15 cellular contexts compared by ENCODE assay signal in genomic region chr5:158634713-158635112, GRCh38.
A peak's percentile ranks its signal among the peaks of the same experiment; 100 is the strongest.
DNase-seq lines count a peak whose midpoint lies in the region; ATAC-seq and TF ChIP-seq lines count a peak whose summit lies in the region.
"Had no signal": no experiment of that assay in that cellular context is flagged by ENCODE, and none has a peak within 500 bp of the region (broad histone marks: within the 10 kb centered on the region; RNA-seq: fewer than 3 reads in every experiment).

No MANE protein-coding gene starts in this region.

- in situ Hi-C loops in gastrocnemius medialis (cut with MboI; ENCODE audit: low sequenced_read_pairs in 4 of 4) = no loop called here

- H3K36me3 Mint-ChIP-seq in nephron progenitor cell (ENCODE audit: low read depth) = no peaks in the 10 kb centered on the region

- H3K27ac Mint-ChIP-seq in nephron progenitor cell = no peak overlapping the region
- H3K27ac Mint-ChIP-seq: H9, IgD-negative memory B cell had no signal

- H3K4me3 Mint-ChIP-seq in nephron progenitor cell = no peak overlapping the region
- H3K4me3 Mint-ChIP-seq: H9, IgD-negative memory B cell had no signal

- H3K4me3 ChIP-seq in gastrocnemius medialis (no peak overlapping the region), prostate gland (no peak overlapping the region), tibial artery (no peak overlapping the region)
- H3K4me3 ChIP-seq: BLaER1 treated with 17β-estradiol and CSF1 and Interleukin-3, amounts not matched to agents 10 nM and 100 nM had no signal

- H3K9me3 ChIP-seq in gastrocnemius medialis (no peaks in the 10 kb centered on the region), prostate gland (no peaks in the 10 kb centered on the region), tibial artery (no peaks in the 10 kb centered on the region)

- 48% methylated on average over 2 of the region's 2 CpGs for WGBS in prostate gland

- DNase-seq in AG20443 (ENCODE audit: low spot score) (peak; percentile 73), HS-5 (ENCODE audit: low read depth) (peak; percentile 23), fibroblast of peridontal ligament (ENCODE audit: extremely low read depth) (peak; percentile 89), gastrocnemius medialis (peak; percentile 4 to 13), prostate gland (ENCODE audit: low spot score) (no peak), nephron progenitor cell (no peak), tibial artery (no peak)
- DNase-seq: H9, MV-4-11, NCI-H1417 treated with DMSO at 0.1 percent for 48 hours, NCI-H2029 treated with DMSO at 0.1 percent for 48 hours, NCI-H524 had no signal

- H3K4me1 Mint-ChIP-seq in nephron progenitor cell = peaks cover 38% of the 10 kb centered on the region

- intact Hi-C loops in gastrocnemius medialis (cut with DNase I; ENCODE audit: low total_unique reads) = no loop called here
- intact Hi-C loops in prostate gland (cut with DNase I) = no loop called here
- intact Hi-C loops in tibial artery (cut with DNase I; ENCODE audit: low total_unique reads) = no loop called here

- no peaks in the 10 kb centered on the region for H3K36me3 ChIP-seq in gastrocnemius medialis
- H3K36me3 ChIP-seq in prostate gland = no peaks in the 10 kb centered on the region
- H3K36me3 ChIP-seq in tibial artery = no peaks in the 10 kb centered on the region
- H3K36me3 ChIP-seq: BLaER1 treated with 17β-estradiol and CSF1 and Interleukin-3, amounts not matched to agents 10 nM and 100 nM had no signal

- no peak for TF ChIP-seq POLR2A in gastrocnemius medialis (IDR thresholded peaks at IDR 0.05)
- TF ChIP-seq POLR2A in prostate gland (IDR thresholded peaks at IDR 0.05) = no peak

- H3K4me1 ChIP-seq in gastrocnemius medialis (peaks cover 0 to 4% of the 10 kb centered on the region in 2 donors), prostate gland (replicated peaks) (no peaks in the 10 kb centered on the region), tibial artery (no peaks in the 10 kb centered on the region)

- H3K27ac ChIP-seq in gastrocnemius medialis (no peak overlapping the region), prostate gland (no peak overlapping the region), tibial artery (no peak overlapping the region)
- H3K27ac ChIP-seq: BLaER1 treated with 17β-estradiol and CSF1 and Interleukin-3, amounts not matched to agents 10 nM and 100 nM; RWPE1 had no signal

- no peak for TF ChIP-seq CTCF in gastrocnemius medialis (IDR thresholded peaks at IDR 0.05 in 4 of 5, conservative IDR thresholded peaks at IDR 0.05 in 1 of 5)
- TF ChIP-seq CTCF in prostate gland (IDR thresholded peaks at IDR 0.05) = no peak
- no peak for TF ChIP-seq CTCF in nephron progenitor cell (IDR thresholded peaks at IDR 0.05)
- TF ChIP-seq CTCF in tibial artery (IDR thresholded peaks at IDR 0.05) = no peak

- peak in 1 of 2 donors; percentile 54 for ATAC-seq in gastrocnemius medialis

- H3K27me3 ChIP-seq in gastrocnemius medialis (no peaks in the 10 kb centered on the region), prostate gland (replicated peaks; ENCODE audit: insufficient read depth) (no peaks in the 10 kb centered on the region), tibial artery (no peaks in the 10 kb centered on the region)
- H3K27me3 ChIP-seq: BLaER1 treated with 17β-estradiol and CSF1 and Interleukin-3, amounts not matched to agents 10 nM and 100 nM had no signal

- no peaks in the 10 kb centered on the region for H3K9me3 Mint-ChIP-seq in nephron progenitor cell
- H3K9me3 Mint-ChIP-seq: H9 had no signal

- peaks cover 4% of the 10 kb centered on the region for H3K27me3 Mint-ChIP-seq in nephron progenitor cell (ENCODE audit: low read depth, poor library complexity)

Comparison
In these comparisons a context has a peak if more than half of its experiments do, and no peak if none do; other contexts are left out.
1. DNase-seq: peak in AG20443 (single experiment), HS-5 (single experiment), fibroblast of peridontal ligament (single experiment) and gastrocnemius medialis (2 of 2); none in prostate gland (single experiment), nephron progenitor cell (single experiment) and tibial artery (0 of 2).